ENCODE assay signal across 14 cellular contexts in genomic region chr4:80037864-80038263, GRCh38. TPM values are rescaled to one million over a fixed set of nuclear protein-coding genes. Genes with fewer than 3 reads are reported as not detected.
DNase-seq lines count a peak whose midpoint lies in the region; ATAC-seq and TF ChIP-seq lines count a peak whose summit lies in the region.
"Had no signal": no experiment of that assay in that cellular context is flagged by ENCODE, and none has a peak within 500 bp of the region (broad histone marks: within the 10 kb centered on the region; RNA-seq: fewer than 3 reads in every experiment).

No MANE protein-coding gene starts in this region.

- H3K4me3 ChIP-seq in adrenal gland = no peak overlapping the region
- H3K4me3 ChIP-seq in mesodermal cell (ENCODE audit: extremely low read depth, insufficient read depth, low read length, poor library complexity, severe bottlenecking) = no peak overlapping the region
- no peak overlapping the region for H3K4me3 ChIP-seq in testis

- no peaks in the 10 kb centered on the region for H3K9me3 Mint-ChIP-seq in activated T-cell treated with anti-CD3 and anti-CD28 coated beads, Interleukin-2, amount 50 U/mL, for 72 hours

- no peak for ATAC-seq in activated T-cell treated with anti-CD3 and anti-CD28 coated beads, Interleukin-2, amount 50 U/mL, for 72 hours (replicated peaks in 1 of 2)
- ATAC-seq in HG02610 (IDR thresholded peaks at IDR 0.05; ENCODE audit: unreplicated experiment) = no peak
- no peak for ATAC-seq in HG03439 (IDR thresholded peaks at IDR 0.05; ENCODE audit: unreplicated experiment)
- ATAC-seq: stimulated activated naive CD8-positive, alpha-beta T cell treated with anti-CD3 and anti-CD28 coated beads, Interleukin-15, Interleukin-2, amounts not matched to agents 100 U/mL and 50 U/mL, for 24 hours had no signal

- TF ChIP-seq POLR2A in adrenal gland (IDR thresholded peaks at IDR 0.05) = no peak
- no peak for TF ChIP-seq POLR2A in testis (IDR thresholded peaks at IDR 0.05)

- no peak overlapping the region for H3K4me3 Mint-ChIP-seq in activated T-cell treated with anti-CD3 and anti-CD28 coated beads, Interleukin-2, amount 50 U/mL, for 72 hours
- H3K4me3 Mint-ChIP-seq: neural crest cell had no signal

- H3K36me3 ChIP-seq in adrenal gland (replicated peaks in 1 of 2) (peaks cover 0 to 6% of the 10 kb centered on the region in 2 donors), mesodermal cell (ENCODE audit: control insufficient read depth, insufficient read depth, low read length) (peaks cover 60% of the 10 kb centered on the region), testis (ENCODE audit: low read depth, missing control alignments) (no peaks in the 10 kb centered on the region)

- TF ChIP-seq CTCF in adrenal gland (IDR thresholded peaks at IDR 0.05) (no peak), testis (IDR thresholded peaks at IDR 0.05) (no peak)

- H3K4me1 ChIP-seq in adrenal gland (replicated peaks in 1 of 2) (peaks cover 20 to 42% of the 10 kb centered on the region in 2 donors), mesodermal cell (ENCODE audit: control insufficient read depth, insufficient read depth, low read length, poor library complexity, severe bottlenecking) (peaks cover 12% of the 10 kb centered on the region), testis (peaks cover 20% of the 10 kb centered on the region)

- H3K27me3 ChIP-seq in adrenal gland (no peaks in the 10 kb centered on the region), testis (no peaks in the 10 kb centered on the region)

- H3K36me3 Mint-ChIP-seq in activated T-cell treated with anti-CD3 and anti-CD28 coated beads, Interleukin-2, amount 50 U/mL, for 72 hours (ENCODE audit: insufficient read depth in 2 of 2) = peaks cover 0 to 3% of the 10 kb centered on the region in 2 donors

- intact Hi-C loops in adrenal gland (cut with DNase I) = no loop called here
- intact Hi-C loops in testis (cut with DNase I; ENCODE audit: low total_unique reads) = no loop called here

- WGBS in adrenal gland, 4 donors = 79 to 93% (median 83%) methylated on average over 1 of the region's 1 CpG
- no CpG with 5 or more reads among the region's 1 CpG for WGBS in mesodermal cell (ENCODE audit: insufficient coverage in 2 of 2), 2 experiments
- 73 to 74% methylated on average over 1 of the region's 1 CpG for WGBS in testis, 2 donors

- in situ Hi-C loops in KBM-7 (cut with MboI; ENCODE audit: low pct_unique_long_range_greater_than_20kb, low sequenced_read_pairs) = no loop called here

- H3K27ac Mint-ChIP-seq in activated T-cell treated with anti-CD3 and anti-CD28 coated beads, Interleukin-2, amount 50 U/mL, for 72 hours = peak overlapping the region; percentile 46

- H3K27ac ChIP-seq in adrenal gland (peak overlapping the region in 4 of 5 donors; percentile 40 to 75 (median 70)), mesodermal cell (ENCODE audit: low read depth, low read length, severe bottlenecking) (peak overlapping the region; percentile 95), testis (peak overlapping the region; percentile 59 to 61)

- peaks cover 32% of the 10 kb centered on the region for H3K4me1 Mint-ChIP-seq in activated T-cell treated with anti-CD3 and anti-CD28 coated beads, Interleukin-2, amount 50 U/mL, for 72 hours (ENCODE audit: low read depth)

- no peaks in the 10 kb centered on the region for H3K27me3 Mint-ChIP-seq in activated T-cell treated with anti-CD3 and anti-CD28 coated beads, Interleukin-2, amount 50 U/mL, for 72 hours (ENCODE audit: low read depth)

- H3K9me3 ChIP-seq in adrenal gland (replicated peaks in 1 of 3) (no peaks in the 10 kb centered on the region), mesodermal cell (ENCODE audit: control insufficient read depth, low read length) (no peaks in the 10 kb centered on the region), testis (no peaks in the 10 kb centered on the region)

- DNase-seq in activated T-cell treated with anti-CD3 and anti-CD28 coated beads, Interleukin-2, amount 50 U/mL, for 72 hours = no peak
- no peak for DNase-seq in activated T-cell treated with anti-CD3 and anti-CD28 coated beads for 4 hours
- DNase-seq in adrenal gland = no peak
- DNase-seq in testis = no peak
- no peak for DNase-seq in KBM-7
- DNase-seq: activated CD4-positive, CD25-positive, alpha-beta regulatory T cell treated with anti-CD3 and anti-CD28 coated beads, Interleukin-2, amount 50 U/mL, for 72 hours; MM.1S; NCI-H2029; NCI-H526 treated with DMSO at 0.1 percent for 48 hours; stimulated activated naive CD8-positive, alpha-beta T cell treated with anti-CD3 and anti-CD28 coated beads, Interleukin-15, Interleukin-2, amounts not matched to agents 100 U/mL and 50 U/mL, for 24 hours had no signal

RNA-seq across cellular contexts. Expression of gene ANTXR2, which starts 35.2 kb away (rescaled TPM):
- 10 to 100 TPM in 1 of 2 donors, 1 to 10 TPM in 1; 6.7 to 12.4 TPM for total RNA-seq in activated T-cell treated with anti-CD3 and anti-CD28 coated beads, Interleukin-2, amount 50 U/mL, for 72 hours
- total RNA-seq in adrenal gland (10 to 100 TPM; 29.2 to 96.6 (median 69.4) TPM), testis (10 to 100 TPM; 23.8 to 30.4 TPM)
- polyA plus RNA-seq in adrenal gland (10 to 100 TPM in 2 of 3 donors, 1 to 10 TPM in 1; 8.4 to 56.5 (median 10.9) TPM), testis (ENCODE audit: insufficient read depth, low read depth, low replicate concordance) (30.8 TPM)
- 149 TPM for polyA plus RNA-seq in mesodermal cell (2013, experiment 1 of 2)
- polyA plus RNA-seq in mesodermal cell (2013, experiment 2 of 2) = 161 TPM
